17 cellular contexts compared by ENCODE assay signal in the genomic region with DNA sequence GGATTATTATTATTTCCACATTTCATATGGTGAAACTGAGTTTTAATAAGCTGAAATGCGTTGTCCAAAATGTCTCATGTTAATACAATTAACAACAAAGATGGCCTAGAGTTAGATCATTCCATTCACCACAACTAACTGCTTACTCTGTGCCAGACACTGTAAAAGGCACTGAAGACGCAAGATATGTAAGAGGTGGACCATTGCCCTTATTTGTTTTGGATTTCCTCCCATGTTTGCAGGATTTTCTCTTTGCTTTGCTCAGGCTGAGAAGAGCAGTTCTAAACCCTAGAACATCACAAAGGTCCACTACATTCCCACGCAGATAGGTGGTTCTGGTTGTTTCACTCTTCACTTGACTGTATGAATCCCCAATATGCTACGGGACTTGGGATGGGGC.
"Had no signal": no experiment of that assay in that cellular context is flagged by ENCODE, and none has a peak within 500 bp of the region (broad histone marks: within the 10 kb centered on the region; RNA-seq: fewer than 3 reads in every experiment).

No MANE protein-coding gene starts in this region.

- H3K27ac Mint-ChIP-seq: activated CD4-positive, alpha-beta T cell treated with anti-CD3 and anti-CD28 coated beads for 36 hours; activated naive CD4-positive, alpha-beta T cell treated with anti-CD3 and anti-CD28 coated beads, Interleukin-2, amount 50 U/mL, for 72 hours; activated T-helper 1 cell treated with anti-CD3 and anti-CD28 coated beads, Interleukin-12 subunit alpha, Interleukin-12 subunit beta, Interleukin-2, Interleukin-4 antibody, amounts not matched to agents 30 ng/mL and 10 ng/mL and 1 ng/mL, durations not matched to agents 14 hours and 24 hours and 36 hours; memory B cell; naive thymus-derived CD4-positive, alpha-beta T cell; stimulated activated memory B cell treated with anti-CD40 and anti-IgM and Interleukin-4, amounts not matched to agents 10 μg/mL and 1 μg/mL and 100 μg/mL, for 72 hours; WTC11 had no signal

- H3K36me3 ChIP-seq: adrenal gland, gastroesophageal sphincter, heart left ventricle, left ventricle myocardium inferior, ovary, spleen had no signal

- H3K4me1 ChIP-seq: adrenal gland, gastroesophageal sphincter, left ventricle myocardium inferior, spleen had no signal

- H3K27me3 ChIP-seq: adrenal gland, gastroesophageal sphincter, heart left ventricle, ovary, spleen had no signal

- H3K9me3 ChIP-seq: adrenal gland, gastroesophageal sphincter, ovary had no signal

- H3K27me3 Mint-ChIP-seq: naive thymus-derived CD4-positive, alpha-beta T cell; stimulated activated memory B cell treated with anti-CD40 and anti-IgM and Interleukin-4, amounts not matched to agents 10 μg/mL and 1 μg/mL and 100 μg/mL, for 72 hours had no signal

- H3K9me3 Mint-ChIP-seq: activated naive CD4-positive, alpha-beta T cell treated with anti-CD3 and anti-CD28 coated beads, Interleukin-2, amount 50 U/mL, for 72 hours; activated T-helper 1 cell treated with anti-CD3 and anti-CD28 coated beads, Interleukin-12 subunit alpha, Interleukin-12 subunit beta, Interleukin-2, Interleukin-4 antibody, amounts not matched to agents 30 ng/mL and 10 ng/mL and 1 ng/mL, durations not matched to agents 14 hours and 24 hours and 36 hours; WTC11 had no signal

- H3K4me3 Mint-ChIP-seq: activated CD4-positive, alpha-beta T cell treated with anti-CD3 and anti-CD28 coated beads for 36 hours; activated T-helper 1 cell treated with anti-CD3 and anti-CD28 coated beads, Interleukin-12 subunit alpha, Interleukin-12 subunit beta, Interleukin-2, Interleukin-4 antibody, amounts not matched to agents 30 ng/mL and 10 ng/mL and 1 ng/mL, durations not matched to agents 14 hours and 24 hours and 36 hours; memory B cell; naive thymus-derived CD4-positive, alpha-beta T cell; stimulated activated memory B cell treated with anti-CD40 and anti-IgM and Interleukin-4, amounts not matched to agents 10 μg/mL and 1 μg/mL and 100 μg/mL, for 72 hours; WTC11 had no signal

- H3K27ac ChIP-seq: adrenal gland, gastroesophageal sphincter, heart left ventricle, left ventricle myocardium inferior, ovary, spleen had no signal

- H3K36me3 Mint-ChIP-seq: activated naive CD4-positive, alpha-beta T cell treated with anti-CD3 and anti-CD28 coated beads, Interleukin-2, amount 50 U/mL, for 72 hours; memory B cell; naive thymus-derived CD4-positive, alpha-beta T cell; stimulated activated memory B cell treated with anti-CD40 and anti-IgM and Interleukin-4, amounts not matched to agents 10 μg/mL and 1 μg/mL and 100 μg/mL, for 72 hours; WTC11 had no signal

- DNase-seq: activated CD4-positive, alpha-beta T cell treated with anti-CD3 and anti-CD28 coated beads for 36 hours; activated CD4-positive, alpha-beta T cell treated with anti-CD3 and anti-CD28 coated beads, Interleukin-2, amount 50 U/mL, for 48 hours; activated gamma-delta T cell treated with Interleukin-2 at 50 U/mL for 16 hours; adrenal gland; heart left ventricle; kidney; left ventricle myocardium inferior; naive thymus-derived CD4-positive, alpha-beta T cell; ovary; spleen; stimulated activated CD4-positive, alpha-beta T cell treated with anti-CD3 and anti-CD28 coated beads, Interleukin-4, amount 100 ng/mL, for 4 hours had no signal

- ATAC-seq: activated CD4-positive, alpha-beta T cell treated with anti-CD3 and anti-CD28 coated beads for 36 hours; activated naive CD4-positive, alpha-beta T cell treated with anti-CD3 and anti-CD28 coated beads, Interleukin-2, amount 50 U/mL, for 72 hours; gastroesophageal sphincter; heart left ventricle; naive thymus-derived CD4-positive, alpha-beta T cell; stimulated activated memory B cell treated with anti-CD40 and anti-IgM and Interleukin-4, amounts not matched to agents 10 μg/mL and 1 μg/mL and 100 μg/mL, for 72 hours; WTC11 had no signal

- H3K4me1 Mint-ChIP-seq: activated CD4-positive, alpha-beta T cell treated with anti-CD3 and anti-CD28 coated beads for 36 hours; memory B cell; naive thymus-derived CD4-positive, alpha-beta T cell; stimulated activated memory B cell treated with anti-CD40 and anti-IgM and Interleukin-4, amounts not matched to agents 10 μg/mL and 1 μg/mL and 100 μg/mL, for 72 hours; WTC11 had no signal

- H3K4me3 ChIP-seq: adrenal gland, gastroesophageal sphincter, heart left ventricle, left ventricle myocardium inferior, ovary, spleen had no signal
